Comparison of ENCODE assay signal across 18 cellular contexts in the genomic region with DNA sequence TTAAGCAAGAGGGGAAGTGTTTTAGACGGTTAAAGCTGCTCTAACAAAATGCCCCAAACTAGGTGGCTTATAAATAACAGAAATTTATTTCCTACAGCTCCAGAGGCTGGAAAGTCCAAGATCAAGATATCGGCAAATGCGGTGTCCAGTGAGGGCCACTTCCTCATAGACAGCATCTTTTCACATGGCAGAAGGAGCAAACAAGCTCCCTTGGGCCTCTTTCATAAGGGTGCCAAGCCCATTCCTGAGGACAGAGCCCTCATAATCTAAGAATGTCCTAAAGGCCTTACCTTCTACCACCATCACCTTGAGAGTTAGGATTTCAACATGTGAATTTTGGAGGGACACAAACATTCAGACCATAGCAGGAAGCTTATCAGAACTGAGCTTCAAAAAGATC.
"Had no signal": no experiment of that assay in that cellular context is flagged by ENCODE, and none has a peak within 500 bp of the region (broad histone marks: within the 10 kb centered on the region; RNA-seq: fewer than 3 reads in every experiment).

No MANE protein-coding gene starts in this region.

- H3K4me1 Mint-ChIP-seq: stimulated activated naive B cell treated with anti-CD40 and anti-IgM and Interleukin-4, amounts not matched to agents 10 μg/mL and 1 μg/mL and 100 μg/mL, for 72 hours; stimulated activated naive CD8-positive, alpha-beta T cell treated with anti-CD3 and anti-CD28 coated beads, Interleukin-15, amount 100 ng/mL, for 72 hours had no signal

- H3K9me3 ChIP-seq: colonic mucosa, mucosa of descending colon, pancreas, spleen, testis, tibial nerve had no signal

- H3K9me3 Mint-ChIP-seq: naive thymus-derived CD8-positive, alpha-beta T cell; stimulated activated naive B cell treated with anti-CD40 and anti-IgM and Interleukin-4, amounts not matched to agents 10 μg/mL and 1 μg/mL and 100 μg/mL, for 72 hours; stimulated activated naive CD8-positive, alpha-beta T cell treated with anti-CD3 and anti-CD28 coated beads, Interleukin-15, amount 100 ng/mL, for 72 hours had no signal

- H3K27ac ChIP-seq: colonic mucosa, foreskin keratinocyte, pancreas, testis, tibial nerve had no signal

- H3K4me3 Mint-ChIP-seq: naive thymus-derived CD8-positive, alpha-beta T cell; stimulated activated naive B cell treated with anti-CD40 and anti-IgM and Interleukin-4, amounts not matched to agents 10 μg/mL and 1 μg/mL and 100 μg/mL, for 72 hours; stimulated activated naive CD8-positive, alpha-beta T cell treated with anti-CD3 and anti-CD28 coated beads, Interleukin-15, amount 100 ng/mL, for 72 hours had no signal

- H3K27me3 ChIP-seq: colonic mucosa, foreskin keratinocyte, pancreas, spleen, testis, tibial nerve had no signal

- H3K4me1 ChIP-seq: colonic mucosa, foreskin keratinocyte, pancreas had no signal

- H3K27me3 Mint-ChIP-seq: progenitor cell of endocrine pancreas; stimulated activated naive CD8-positive, alpha-beta T cell treated with anti-CD3 and anti-CD28 coated beads, Interleukin-15, amount 100 ng/mL, for 72 hours had no signal

- DNase-seq: colonic mucosa; dermis blood vessel endothelial cell; foreskin keratinocyte; kidney; left colon; mucosa of descending colon; naive thymus-derived CD8-positive, alpha-beta T cell; occipital lobe; pancreas; spleen; stimulated activated CD4-positive, alpha-beta T cell treated with anti-CD3 and anti-CD28 coated beads, Interleukin-15, amount 100 ng/mL, for 24 hours; stimulated activated CD4-positive, alpha-beta T cell treated with anti-CD3 and anti-CD28 coated beads, Interleukin-1b, Interleukin-23, amount 100 ng/mL, for 48 hours; stimulated activated CD4-positive, alpha-beta T cell treated with anti-CD3 and anti-CD28 coated beads, Interleukin-4, amount 100 ng/mL, for 24 hours; stimulated activated naive B cell treated with anti-CD40 and anti-IgM and Interleukin-4, amounts not matched to agents 10 μg/mL and 1 μg/mL and 100 μg/mL, for 72 hours; stimulated activated naive CD8-positive, alpha-beta T cell treated with anti-CD3 and anti-CD28 coated beads, Interleukin-15, amount 100 ng/mL, for 72 hours; testis had no signal

- H3K36me3 ChIP-seq: colonic mucosa, pancreas, spleen, tibial nerve had no signal

- H3K4me3 ChIP-seq: colonic mucosa, mucosa of descending colon, pancreas, spleen, testis, tibial nerve had no signal

- H3K36me3 Mint-ChIP-seq: naive thymus-derived CD8-positive, alpha-beta T cell; stimulated activated naive B cell treated with anti-CD40 and anti-IgM and Interleukin-4, amounts not matched to agents 10 μg/mL and 1 μg/mL and 100 μg/mL, for 72 hours had no signal
